ENCODE assay signal across 24 cellular contexts in genomic region chr1:78177708-78178270, GRCh38.
"Had no signal": no experiment of that assay in that cellular context is flagged by ENCODE, and none has a peak within 500 bp of the region (broad histone marks: within the 10 kb centered on the region; RNA-seq: fewer than 3 reads in every experiment).

No MANE protein-coding gene starts in this region.

- H3K27me3 ChIP-seq: breast epithelium, MG63 had no signal

- H3K4me3 ChIP-seq: breast epithelium, K562, MG63, PC-9 had no signal

- H3K36me3 Mint-ChIP-seq: activated naive CD4-positive, alpha-beta T cell treated with anti-CD3 and anti-CD28 coated beads, Interleukin-2, amount 50 U/mL, for 24 hours; T-cell had no signal

- H3K36me3 ChIP-seq: breast epithelium, MG63, WERI-Rb-1 had no signal

- H3K9me3 Mint-ChIP-seq: activated CD8-positive, alpha-beta T cell treated with anti-CD3 and anti-CD28 coated beads for 36 hours; activated T-helper 1 cell treated with anti-CD3 and anti-CD28 coated beads, Interleukin-12 subunit alpha, Interleukin-12 subunit beta, Interleukin-2, Interleukin-4 antibody, amounts not matched to agents 30 ng/mL and 10 ng/mL and 1 ng/mL, durations not matched to agents 14 hours and 24 hours and 36 hours; T-cell had no signal

- H3K4me1 Mint-ChIP-seq: activated CD4-positive, alpha-beta T cell treated with anti-CD3 and anti-CD28 coated beads for 36 hours; activated naive CD4-positive, alpha-beta T cell treated with anti-CD3 and anti-CD28 coated beads, Interleukin-2, amount 50 U/mL, for 24 hours; T-cell had no signal

- H3K27ac Mint-ChIP-seq: activated CD4-positive, alpha-beta T cell treated with anti-CD3 and anti-CD28 coated beads for 36 hours; activated CD8-positive, alpha-beta T cell treated with anti-CD3 and anti-CD28 coated beads for 36 hours; activated naive CD4-positive, alpha-beta T cell treated with anti-CD3 and anti-CD28 coated beads, Interleukin-2, amount 50 U/mL, for 24 hours; activated T-helper 1 cell treated with anti-CD3 and anti-CD28 coated beads, Interleukin-12 subunit alpha, Interleukin-12 subunit beta, Interleukin-2, Interleukin-4 antibody, amounts not matched to agents 30 ng/mL and 10 ng/mL and 1 ng/mL, durations not matched to agents 14 hours and 24 hours and 36 hours; T-cell had no signal

- H3K4me1 ChIP-seq: breast epithelium had no signal

- H3K27ac ChIP-seq: breast epithelium, PC-9, WERI-Rb-1 had no signal

- H3K27me3 Mint-ChIP-seq: activated CD8-positive, alpha-beta T cell treated with anti-CD3 and anti-CD28 coated beads for 36 hours had no signal

- H3K4me2 ChIP-seq: PC-9 had no signal

- H3K4me3 Mint-ChIP-seq: activated CD4-positive, alpha-beta T cell treated with anti-CD3 and anti-CD28 coated beads for 36 hours; activated CD8-positive, alpha-beta T cell treated with anti-CD3 and anti-CD28 coated beads for 36 hours; activated naive CD4-positive, alpha-beta T cell treated with anti-CD3 and anti-CD28 coated beads, Interleukin-2, amount 50 U/mL, for 24 hours; activated T-helper 1 cell treated with anti-CD3 and anti-CD28 coated beads, Interleukin-12 subunit alpha, Interleukin-12 subunit beta, Interleukin-2, Interleukin-4 antibody, amounts not matched to agents 30 ng/mL and 10 ng/mL and 1 ng/mL, durations not matched to agents 14 hours and 24 hours and 36 hours; T-cell had no signal

- H3K9me3 ChIP-seq: breast epithelium, MG63 had no signal

- H2AFZ ChIP-seq: PC-9 had no signal

- ATAC-seq: activated CD4-positive, alpha-beta T cell treated with anti-CD3 and anti-CD28 coated beads for 36 hours; activated CD8-positive, alpha-beta T cell treated with anti-CD3 and anti-CD28 coated beads for 36 hours; K562; T-cell had no signal

- DNase-seq: activated CD4-positive, alpha-beta T cell treated with anti-CD3 and anti-CD28 coated beads for 36 hours; activated CD8-positive, alpha-beta memory T cell treated with anti-CD3 and anti-CD28 coated beads, Interleukin-2, amount 50 U/mL, for 48 hours; activated CD8-positive, alpha-beta T cell treated with anti-CD3 and anti-CD28 coated beads for 36 hours; activated effector memory CD4-positive, alpha-beta T cell treated with Interleukin-2 at 50 U/mL for 16 hours; activated naive CD4-positive, alpha-beta T cell; activated T-cell treated with anti-CD3 and anti-CD28 coated beads, Interleukin-2, amount 50 U/mL, for 1 hour; aorta; caudate nucleus; MG63; MV-4-11; NCI-H1105; NCI-H1436; NCI-H1694 treated with DMSO at 0.1 percent for 48 hours; NCI-H2029 treated with DMSO at 0.1 percent for 48 hours; NCI-H446; NCI-H524; PC-9; SIG-M5; T-cell; WERI-Rb-1 had no signal
